ENCODE assay signal across 21 cellular contexts in genomic region chr14:32677381-32677780, GRCh38.
A peak's percentile ranks its signal among the peaks of the same experiment; 100 is the strongest.
DNase-seq lines count a peak whose midpoint lies in the region; ATAC-seq, FAIRE-seq and TF ChIP-seq lines count a peak whose summit lies in the region.
"Had no signal": no experiment of that assay in that cellular context is flagged by ENCODE, and none has a peak within 500 bp of the region (broad histone marks: within the 10 kb centered on the region; RNA-seq: fewer than 3 reads in every experiment).

No MANE protein-coding gene starts in this region.

- H3K9me3 ChIP-seq in GM12878 (replicated peaks; ENCODE audit: control insufficient read depth, insufficient read depth, low read length) (no peaks in the 10 kb centered on the region), osteoblast (ENCODE audit: low read depth, low read length) (no peaks in the 10 kb centered on the region)
- H3K9me3 ChIP-seq: A549 had no signal

- peak; percentile 83 for FAIRE-seq in H54 (lab: Jason Lieb, UNC)
- peak; percentile 49 for FAIRE-seq in GM12878 (lab: Jason Lieb, UNC)
- FAIRE-seq: A549, GM12892, H1 had no signal

- no peaks in the 10 kb centered on the region for H3K36me3 ChIP-seq in GM12878 (ENCODE audit: control insufficient read depth in 2 of 2, insufficient read depth in 2 of 2, low read length in 1 of 2)
- H3K36me3 ChIP-seq in osteoblast (ENCODE audit: insufficient read depth, low read length) = no peaks in the 10 kb centered on the region

- no peak overlapping the region for H2AFZ ChIP-seq in GM12878 (ENCODE audit: control insufficient read depth, low read depth, low read length)
- peak overlapping the region; percentile 16 for H2AFZ ChIP-seq in osteoblast (ENCODE audit: low read length)
- H2AFZ ChIP-seq: GM23248 had no signal

- ATAC-seq in GM12878 = no peak
- ATAC-seq: A549, HCT116 had no signal

- H3K27ac ChIP-seq in GM12878 (ENCODE audit: control insufficient read depth, insufficient read depth) = no peak overlapping the region
- no peak overlapping the region for H3K27ac ChIP-seq in osteoblast (ENCODE audit: low read depth, low read length)
- H3K27ac ChIP-seq: A549, GM23248 had no signal

- TF ChIP-seq CTCF in GM12878 (IDR thresholded peaks at IDR 0.05 in 2 of 3, conservative IDR thresholded peaks at IDR 0.05 in 1 of 3; ENCODE audit: control insufficient read depth in 2 of 3, extremely low read depth in 1 of 3, insufficient read depth in 1 of 3, low read depth in 3 of 3, low read length in 3 of 3) = no peak
- no peak for TF ChIP-seq CTCF in osteoblast (IDR thresholded peaks at IDR 0.05; ENCODE audit: extremely low read depth, low read depth, low read length)

- RAD21 ChIA-PET in GM12878 (lab: Charles Lee; ENCODE audit: unreplicated experiment) = no interaction called here

- H3K4me3 ChIP-seq in GM12878 (no peak overlapping the region), osteoblast (ENCODE audit: insufficient read depth, low read length) (no peak overlapping the region)
- H3K4me3 ChIP-seq: A549, GM23248 had no signal

- POLR2A ChIA-PET in GM12878 (lab: Charles Lee) = no interaction called here

- TF ChIP-seq RAD21 in GM12878 (IDR thresholded peaks at IDR 0.05; ENCODE audit: insufficient read depth, low read depth, low read length) = no peak

- in situ Hi-C loops in GM12878 (cut with MboI) = no loop called here

- WGBS in GM12878 (ENCODE audit: insufficient coverage, insufficient replicate concordance, low lambda C conversion rate, missing lambda C conversion rate) = 41% methylated on average over 1 of the region's 1 CpG

- H3K27me3 ChIP-seq in GM12878 (replicated peaks in 1 of 2; ENCODE audit: control insufficient read depth in 2 of 2, insufficient read depth in 2 of 2, low read length in 1 of 2) (no peaks in the 10 kb centered on the region), osteoblast (ENCODE audit: insufficient read depth, low read length) (no peaks in the 10 kb centered on the region)

- H3K4me2 ChIP-seq in GM12878 (ENCODE audit: control insufficient read depth, insufficient read depth) (no peak overlapping the region), osteoblast (ENCODE audit: insufficient read depth, low read length) (no peak overlapping the region)
- H3K4me2 ChIP-seq: A549 had no signal

- intact Hi-C loops in GM12878 (cut with micrococcal nuclease; ENCODE audit: unreplicated experiment) = no loop called here

- no peak for TF ChIP-seq EP300 in GM12878 (IDR thresholded peaks at IDR 0.05; ENCODE audit: borderline replicate concordance in 1 of 2, control insufficient read depth in 1 of 2, low read depth in 2 of 2, low read length in 2 of 2)

- H3K4me1 ChIP-seq in GM12878 (ENCODE audit: control insufficient read depth, insufficient read depth, low read length) (no peaks in the 10 kb centered on the region), osteoblast (ENCODE audit: insufficient read depth, low read length) (peaks cover 7% of the 10 kb centered on the region)
- H3K4me1 ChIP-seq: A549 had no signal

- CTCF ChIA-PET in GM12878 (lab: Yijun Ruan, JAX) = no interaction called here

- no TSS peak for BruUV-seq in GM12878 (replicated peaks; lab: Mats Ljungman, UMichigan)

- SMC1A ChIA-PET in GM12878 (lab: Charles Lee; ENCODE audit: uncharacterized antibody, unreplicated experiment) = no interaction called here

- H3K9ac ChIP-seq in GM12878 (ENCODE audit: control insufficient read depth, insufficient read depth, low read length) = no peak overlapping the region
- H3K9ac ChIP-seq: GM23248 had no signal

- DNase-seq in H54 (ENCODE audit: insufficient read length, low spot score) (no peak), GM12878 (ENCODE audit: low read depth, low spot score) (no peak), osteoblast (ENCODE audit: insufficient read length, low spot score, missing footprints) (no peak), T1000 (lab: John Stamatoyannopoulos, UW) (no peak), anterior cingulate cortex (lab: John Stamatoyannopoulos, UW) (no peak), HK-2 (ENCODE audit: unreplicated experiment) (no peak)
- DNase-seq: 8988T; ACHN; C1 segment of cervical spinal cord; Calu3; CD4-positive, alpha-beta memory T cell; COR-L47; DMS53; DMS79 treated with DMSO at 0.1 percent for 48 hours; GF-D8; GM23248; H9 had no signal

- H4K20me1 ChIP-seq in GM12878 (ENCODE audit: control insufficient read depth, insufficient read depth) (no peaks in the 10 kb centered on the region), osteoblast (ENCODE audit: insufficient read depth, low read length) (no peaks in the 10 kb centered on the region)

- H3K79me2 ChIP-seq in GM12878 (ENCODE audit: control insufficient read depth, insufficient read depth, low read length) = no peaks in the 10 kb centered on the region
- no peaks in the 10 kb centered on the region for H3K79me2 ChIP-seq in osteoblast (ENCODE audit: insufficient read depth, low read length)

- no peak for TF ChIP-seq POLR2A in H54 (IDR thresholded peaks at IDR 0.05; ENCODE audit: low read depth, low read length)
- TF ChIP-seq POLR2A in GM12878 (IDR thresholded peaks at IDR 0.05; ENCODE audit: low read depth, low read length) = no peak

TF ChIP-seq in GM12878, 131 proteins besides CTCF, POLR2A, EP300 and RAD21:
- TF ChIP-seq BRCA1 (IDR thresholded peaks at IDR 0.05; ENCODE audit: low read depth, low read length) (no peak), ZBED1 (IDR thresholded peaks at IDR 0.05; ENCODE audit: borderline replicate concordance) (no peak), MAX (IDR thresholded peaks at IDR 0.05; ENCODE audit: low read depth, low read length) (no peak), KLF5 (IDR thresholded peaks at IDR 0.05; ENCODE audit: partially characterized antibody) (no peak)
TF ChIP-seq in GM12878: peak in this region for 0.
